ENCODE assay signal across 7 cellular contexts in the genomic region with DNA sequence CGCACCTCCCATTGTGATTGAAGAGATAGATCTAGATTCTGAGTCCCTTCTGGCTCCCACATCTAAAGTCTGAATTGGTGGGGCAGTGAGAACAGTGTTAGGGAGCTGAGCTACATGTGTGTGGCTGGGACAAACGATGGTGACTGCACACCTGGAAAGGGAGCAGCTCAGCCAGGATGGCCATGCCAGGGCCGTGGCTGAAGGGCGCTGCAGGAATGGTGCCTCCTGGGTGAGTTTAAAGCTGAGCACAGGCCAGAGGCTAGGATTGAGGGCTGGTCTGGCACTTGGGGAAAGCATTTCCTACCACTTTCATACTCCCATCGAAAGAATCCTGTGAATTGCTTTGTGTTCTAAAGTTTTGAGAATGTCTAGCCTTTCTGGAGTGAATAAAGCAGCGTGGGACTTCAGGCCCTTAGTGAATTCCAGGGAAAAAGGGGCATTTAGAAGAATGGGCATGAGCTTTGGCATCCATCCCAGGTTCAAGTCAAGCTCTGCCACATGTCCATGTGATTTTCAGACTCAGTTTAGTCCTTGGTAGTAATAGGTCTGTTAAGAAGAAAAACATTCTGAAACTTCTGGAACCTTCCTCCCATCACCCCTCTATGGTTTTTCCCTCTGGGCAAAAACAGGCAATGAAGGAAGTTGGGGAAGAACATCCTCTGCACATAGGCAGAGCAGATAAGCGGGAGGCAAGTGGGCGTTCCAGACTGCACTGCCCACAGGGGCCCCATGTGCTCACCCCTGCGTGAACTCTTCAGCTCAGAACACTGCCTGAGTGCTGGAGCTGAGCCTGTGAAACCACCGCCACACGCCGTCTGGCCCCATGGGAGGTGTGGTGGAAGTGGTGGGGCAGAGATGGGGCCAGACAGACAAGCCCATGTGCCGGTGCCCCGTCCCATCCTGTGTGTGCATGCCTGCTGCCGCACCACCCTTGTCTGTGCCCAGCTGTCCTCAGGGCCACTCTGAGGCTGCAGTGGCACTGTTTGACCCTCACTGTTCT. TPM values are rescaled to one million over a fixed set of nuclear protein-coding genes. Genes with fewer than 3 reads are reported as not detected.
DNase-seq lines count a peak whose midpoint lies in the region; ATAC-seq and TF ChIP-seq lines count a peak whose summit lies in the region.
"Had no signal": no experiment of that assay in that cellular context is flagged by ENCODE, and none has a peak within 500 bp of the region (broad histone marks: within the 10 kb centered on the region; RNA-seq: fewer than 3 reads in every experiment).

No MANE protein-coding gene starts in this region.

- no peak overlapping the region for H2AFZ ChIP-seq in SK-N-SH (ENCODE audit: low read depth)

- no peak for TF ChIP-seq EP300 in SK-N-SH (IDR thresholded peaks at IDR 0.05; ENCODE audit: borderline replicate concordance in 1 of 2, low read depth in 1 of 2, low read length in 1 of 2)

- CTCF ChIA-PET in AG04450 (lab: Charles Lee) = no interaction called here
- CTCF ChIA-PET in SK-N-SH (lab: Yijun Ruan, JAX) = interaction anchor here (1.2 kb wide), 1 partner anchor 13 kb away, joined by 3 read pairs; no protein-coding TSS in a partner anchor

- peak overlapping the region; percentile 11 for H3K27ac ChIP-seq in AG04450 (ENCODE audit: low read depth, low read length)
- peak overlapping the region in 1 of 2 experiments; percentile 31; a peak in 1 of 4 replicates for H3K27ac ChIP-seq in SK-N-SH (ENCODE audit: low read depth in 2 of 2, low read length in 1 of 2)
- H3K27ac ChIP-seq: epithelial cell of prostate had no signal

- POLR2A ChIA-PET in AG04450 (lab: Yijun Ruan, JAX) = no interaction called here
- POLR2A ChIA-PET in SK-N-SH (lab: Yijun Ruan, JAX) = interaction anchor here (0.9 kb wide), 1 partner anchor 293 kb away, joined by 3 read pairs; a partner anchor contains a TSS

- H3K36me3 ChIP-seq in SK-N-SH (replicated peaks in 1 of 2; ENCODE audit: control insufficient read depth in 1 of 2, insufficient read depth in 2 of 2, low read length in 1 of 2) = peaks cover 16 to 84% of the 10 kb centered on the region in 2 experiments

- H3K27me3 ChIP-seq in AG04450 (ENCODE audit: control insufficient read depth, insufficient read depth, low read length) = no peaks in the 10 kb centered on the region
- no peaks in the 10 kb centered on the region for H3K27me3 ChIP-seq in SK-N-SH (ENCODE audit: insufficient read depth)

- no peak for TF ChIP-seq RAD21 in SK-N-SH (IDR thresholded peaks at IDR 0.05; ENCODE audit: low read length)

- no peaks in the 10 kb centered on the region for H3F3A ChIP-seq in SK-N-SH (replicated peaks; ENCODE audit: insufficient read depth)

- H3K9ac ChIP-seq in SK-N-SH = no peak overlapping the region

- TF ChIP-seq CTCF in AG04450 (IDR thresholded peaks at IDR 0.05; ENCODE audit: low read depth, low read length) (no peak), SK-N-SH (IDR thresholded peaks at IDR 0.05) (no peak)

- peaks cover 0 to 20% of the 10 kb centered on the region in 2 experiments; a peak in 1 of 4 replicates for H3K4me1 ChIP-seq in SK-N-SH (ENCODE audit: control insufficient read depth in 1 of 2, insufficient read depth in 2 of 2, low read depth in 1 of 2, low read length in 1 of 2)

- WGBS in SK-N-SH (ENCODE audit: low lambda C conversion rate) = 90% methylated on average over 8 of the region's 15 CpGs

- no peaks in the 10 kb centered on the region for H3K79me2 ChIP-seq in SK-N-SH (ENCODE audit: insufficient read depth)

- H3K9me2 ChIP-seq in SK-N-SH = no peaks in the 10 kb centered on the region

- no peaks in the 10 kb centered on the region for H4K20me1 ChIP-seq in SK-N-SH (ENCODE audit: insufficient read depth)

- H3K9me3 ChIP-seq in AG04450 (ENCODE audit: control insufficient read depth, insufficient read depth, low read length) (no peaks in the 10 kb centered on the region; the same call in 1 of the 2 replicates), SK-N-SH (no peaks in the 10 kb centered on the region)

- no peak overlapping the region for H3K4me2 ChIP-seq in SK-N-SH

- H3K4me3 ChIP-seq in AG04450 (ENCODE audit: low read depth, low read length) (no peak overlapping the region), SK-N-SH (ENCODE audit: low read depth in 2 of 2, low read length in 1 of 2) (no peak overlapping the region)

- no peak for DNase-seq in AG04450 (ENCODE audit: low read depth, low spot score)
- peak; percentile 34 for DNase-seq in SK-N-SH
- no peak for DNase-seq in NCI-H526 (lab: John Stamatoyannopoulos, UW)
- DNase-seq in HK-2 (ENCODE audit: unreplicated experiment) = no peak
- DNase-seq in NCI-H510A (lab: John Stamatoyannopoulos, UW) = no peak

- ATAC-seq in GM21619 (IDR thresholded peaks at IDR 0.05; ENCODE audit: unreplicated experiment) = peak; percentile 98

TF ChIP-seq in SK-N-SH, 30 proteins besides CTCF, POLR2A, EP300 and RAD21 (continues in another document):
- no peak for TF ChIP-seq JUND (IDR thresholded peaks at IDR 0.05)
- no peak for TF ChIP-seq RFX5 (IDR thresholded peaks at IDR 0.05; ENCODE audit: low read length)
- TF ChIP-seq, protein P1, sequence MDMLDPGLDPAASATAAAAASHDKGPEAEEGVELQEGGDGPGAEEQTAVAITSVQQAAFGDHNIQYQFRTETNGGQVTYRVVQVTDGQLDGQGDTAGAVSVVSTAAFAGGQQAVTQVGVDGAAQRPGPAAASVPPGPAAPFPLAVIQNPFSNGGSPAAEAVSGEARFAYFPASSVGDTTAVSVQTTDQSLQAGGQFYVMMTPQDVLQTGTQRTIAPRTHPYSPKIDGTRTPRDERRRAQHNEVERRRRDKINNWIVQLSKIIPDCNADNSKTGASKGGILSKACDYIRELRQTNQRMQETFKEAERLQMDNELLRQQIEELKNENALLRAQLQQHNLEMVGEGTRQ (IDR thresholded peaks at IDR 0.05; ENCODE audit: borderline replicate concordance, low read depth, low read length) = no peak
- TF ChIP-seq TAF1 (IDR thresholded peaks at IDR 0.05; ENCODE audit: borderline replicate concordance, low read depth, low read length) = no peak
- TF ChIP-seq GATA2 (CRISPR knock-in tag; IDR thresholded peaks at IDR 0.05) = no peak
- TF ChIP-seq FOXJ3 (CRISPR knock-in tag; IDR thresholded peaks at IDR 0.05) = no peak
- TF ChIP-seq SIN3A (IDR thresholded peaks at IDR 0.05; ENCODE audit: borderline replicate concordance, low read depth, low read length) = no peak
- TF ChIP-seq NFIC (IDR thresholded peaks at IDR 0.05; ENCODE audit: borderline replicate concordance) = no peak
- no peak for TF ChIP-seq POLR2AphosphoS5 (IDR thresholded peaks at IDR 0.05; ENCODE audit: low read depth, low read length)
- no peak for TF ChIP-seq YY1 (IDR thresholded peaks at IDR 0.05; ENCODE audit: low read depth)
- TF ChIP-seq SMC3 (IDR thresholded peaks at IDR 0.05; ENCODE audit: low read depth, low read length) = no peak
- TF ChIP-seq, protein P2, sequence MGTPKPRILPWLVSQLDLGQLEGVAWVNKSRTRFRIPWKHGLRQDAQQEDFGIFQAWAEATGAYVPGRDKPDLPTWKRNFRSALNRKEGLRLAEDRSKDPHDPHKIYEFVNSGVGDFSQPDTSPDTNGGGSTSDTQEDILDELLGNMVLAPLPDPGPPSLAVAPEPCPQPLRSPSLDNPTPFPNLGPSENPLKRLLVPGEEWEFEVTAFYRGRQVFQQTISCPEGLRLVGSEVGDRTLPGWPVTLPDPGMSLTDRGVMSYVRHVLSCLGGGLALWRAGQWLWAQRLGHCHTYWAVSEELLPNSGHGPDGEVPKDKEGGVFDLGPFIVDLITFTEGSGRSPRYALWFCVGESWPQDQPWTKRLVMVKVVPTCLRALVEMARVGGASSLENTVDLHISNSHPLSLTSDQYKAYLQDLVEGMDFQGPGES (IDR thresholded peaks at IDR 0.05; ENCODE audit: low read depth, low read length) = no peak
- TF ChIP-seq, protein P3, sequence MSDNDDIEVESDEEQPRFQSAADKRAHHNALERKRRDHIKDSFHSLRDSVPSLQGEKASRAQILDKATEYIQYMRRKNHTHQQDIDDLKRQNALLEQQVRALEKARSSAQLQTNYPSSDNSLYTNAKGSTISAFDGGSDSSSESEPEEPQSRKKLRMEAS (IDR thresholded peaks at IDR 0.05; ENCODE audit: low read depth) = no peak

RNA-seq across cellular contexts. Expression of a gene that starts 12.9 kb away (rescaled TPM):
- polyA plus RNA-seq in AG04450 (2011; rRNA removed) = not detected in 2 replicates
- polyA minus RNA-seq in AG04450 (2011; rRNA and poly(A)+ RNA removed) = not detected in 2 replicates
- 0.03 and 0.06 TPM in 2 replicates for polyA plus RNA-seq in SK-N-SH (2012; rRNA removed)
- 0.12 and 0.13 TPM in 2 replicates for polyA plus RNA-seq in SK-N-SH (2012; cell fraction: cytosol; rRNA removed)
- 0.17 and 0.27 TPM in 2 replicates for polyA plus RNA-seq in SK-N-SH (2012; cell fraction: nucleus; rRNA removed)

RNA-seq across cellular contexts. Expression of a gene that starts 40.8 kb away (rescaled TPM):
- polyA plus RNA-seq in AG04450 (2011; rRNA removed) (5.7 and 8.3 TPM in 2 replicates), SK-N-SH (2012; rRNA removed) (12.0 and 13.0 TPM in 2 replicates)
- polyA minus RNA-seq in AG04450 (2011; rRNA and poly(A)+ RNA removed) = 16.4 and 19.5 TPM in 2 replicates
- polyA plus RNA-seq in SK-N-SH (2012; cell fraction: cytosol; rRNA removed) = 6.7 and 8.3 TPM in 2 replicates
- 30.8 and 38.8 TPM in 2 replicates for polyA plus RNA-seq in SK-N-SH (2012; cell fraction: nucleus; rRNA removed)

RNA-seq across cellular contexts. Expression of a gene that starts 41.4 kb away (rescaled TPM):
- polyA plus RNA-seq in AG04450 (2011; rRNA removed) (30.3 and 30.5 TPM in 2 replicates), SK-N-SH (2012; rRNA removed) (29.3 and 37.1 TPM in 2 replicates)
- polyA minus RNA-seq in AG04450 (2011; rRNA and poly(A)+ RNA removed) = 32.0 and 41.0 TPM in 2 replicates
- polyA plus RNA-seq in SK-N-SH (2012; cell fraction: cytosol; rRNA removed) = 21.9 and 30.1 TPM in 2 replicates
- polyA plus RNA-seq in SK-N-SH (2012; cell fraction: nucleus; rRNA removed) = 28.4 and 39.4 TPM in 2 replicates

RNA-seq across cellular contexts. Expression of a gene that starts 59.0 kb away (rescaled TPM):
- polyA plus RNA-seq in AG04450 (2011; rRNA removed) (23.5 and 26.5 TPM in 2 replicates), SK-N-SH (2012; rRNA removed) (26.8 and 30.9 TPM in 2 replicates)
- 37.5 and 56.8 TPM in 2 replicates for polyA minus RNA-seq in AG04450 (2011; rRNA and poly(A)+ RNA removed)
- polyA plus RNA-seq in SK-N-SH (2012; cell fraction: cytosol; rRNA removed) = 15.2 and 22.6 TPM in 2 replicates
- 48.8 and 49.9 TPM in 2 replicates for polyA plus RNA-seq in SK-N-SH (2012; cell fraction: nucleus; rRNA removed)
